In the genomic region with DNA sequence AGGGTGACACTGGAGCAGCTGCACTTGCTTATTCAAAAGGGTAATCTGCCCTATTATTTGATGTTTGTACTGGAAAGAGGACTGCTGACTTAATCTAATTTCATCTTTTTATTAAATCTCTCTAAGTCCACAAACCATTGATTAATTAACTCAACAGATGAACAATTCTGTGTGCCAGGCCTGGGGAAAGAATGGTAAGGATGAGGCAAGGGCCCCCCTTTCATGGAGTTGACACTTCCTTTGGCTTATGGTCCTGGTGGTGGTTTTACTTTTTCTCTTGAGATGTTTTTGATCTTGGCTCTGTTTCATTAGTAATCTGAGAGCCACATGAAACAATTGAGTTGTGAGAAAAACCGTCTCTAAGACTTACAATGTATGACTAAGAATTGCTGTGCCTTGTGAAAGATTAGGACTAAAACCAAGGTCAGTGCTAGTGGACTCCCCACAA, we compare ENCODE assay signal across 16 cellular contexts.
A peak's percentile ranks its signal among the peaks of the same experiment; 100 is the strongest.
DNase-seq lines count a peak whose midpoint lies in the region; ATAC-seq, FAIRE-seq and TF ChIP-seq lines count a peak whose summit lies in the region.
"Had no signal": no experiment of that assay in that cellular context is flagged by ENCODE, and none has a peak within 500 bp of the region (broad histone marks: within the 10 kb centered on the region; RNA-seq: fewer than 3 reads in every experiment).

No MANE protein-coding gene starts in this region.

- H3K9ac ChIP-seq in adipocyte (ENCODE audit: low read length), result no peak overlapping the region

- DNase-seq in stimulated activated naive CD8-positive, alpha-beta T cell treated with anti-CD3 and anti-CD28 coated beads, Interleukin-15, Interleukin-2, amounts not matched to agents 100 U/mL and 50 U/mL, for 24 hours, result no peak
- DNase-seq in adipocyte (ENCODE audit: low read depth) (peak; percentile 58), fibroblast of mammary gland (ENCODE audit: low read depth) (peak; percentile 92), cerebellar nuclear complex (lab: John Stamatoyannopoulos, UW) (no peak), urothelium cell line (ENCODE audit: low spot score) (no peak), HAP-1 (ENCODE audit: low spot score in 2 of 2) (no peak)
- DNase-seq: esophagus squamous epithelium; right lobe of liver; SJCRH30; stimulated activated naive CD4-positive, alpha-beta T cell had no signal

- H3K4me1 Mint-ChIP-seq in stimulated activated naive CD8-positive, alpha-beta T cell treated with anti-CD3 and anti-CD28 coated beads, Interleukin-15, Interleukin-2, amounts not matched to agents 100 ng/mL and 50 ng/mL, for 24 hours (ENCODE audit: low read depth), result peaks cover 17% of the 10 kb centered on the region

- H3K36me3 Mint-ChIP-seq in stimulated activated naive CD8-positive, alpha-beta T cell treated with anti-CD3 and anti-CD28 coated beads, Interleukin-15, Interleukin-2, amounts not matched to agents 100 ng/mL and 50 ng/mL, for 24 hours (ENCODE audit: low read depth), result peaks cover 5% of the 10 kb centered on the region

- H3K4me1 ChIP-seq in adipocyte (ENCODE audit: control insufficient read depth, insufficient read depth, low read length) (peaks cover 42% of the 10 kb centered on the region), HAP-1 (no peaks in the 10 kb centered on the region)
- H3K4me1 ChIP-seq: right lobe of liver had no signal

- H3K9me3 ChIP-seq in adipocyte (ENCODE audit: control insufficient read depth, low read length) (no peaks in the 10 kb centered on the region), HAP-1 (no peaks in the 10 kb centered on the region)
- H3K9me3 ChIP-seq: A549, esophagus squamous epithelium, right lobe of liver, SJCRH30 had no signal

- no peaks in the 10 kb centered on the region for H3K36me3 ChIP-seq in adipocyte (ENCODE audit: control insufficient read depth, insufficient read depth, low read length, severe bottlenecking)
- no peaks in the 10 kb centered on the region for H3K36me3 ChIP-seq in HAP-1 (replicated peaks)
- H3K36me3 ChIP-seq: esophagus squamous epithelium, right lobe of liver, SJCRH30 had no signal

- H3K4me3 ChIP-seq in adipocyte (ENCODE audit: low read length) (peak overlapping the region; percentile 5), fibroblast of mammary gland (ENCODE audit: control insufficient read depth, low read depth, low read length) (no peak overlapping the region), HAP-1 (no peak overlapping the region)
- H3K4me3 ChIP-seq: A549, esophagus squamous epithelium, lung, right lobe of liver, SJCRH30 had no signal

- in situ Hi-C loops in HAP-1 (cut with MboI; ENCODE audit: low sequenced_read_pairs), result no loop called here

- H3K4me3 Mint-ChIP-seq in stimulated activated naive CD8-positive, alpha-beta T cell treated with anti-CD3 and anti-CD28 coated beads, Interleukin-15, Interleukin-2, amounts not matched to agents 100 ng/mL and 50 ng/mL, for 24 hours, result no peak overlapping the region

- ATAC-seq in stimulated activated naive CD8-positive, alpha-beta T cell treated with anti-CD3 and anti-CD28 coated beads, Interleukin-15, Interleukin-2, amounts not matched to agents 100 U/mL and 50 U/mL, for 24 hours, result no peak
- no peak for ATAC-seq in HG03521 (IDR thresholded peaks at IDR 0.05; ENCODE audit: unreplicated experiment)
- ATAC-seq: A549, right lobe of liver had no signal

- H3K27me3 ChIP-seq in adipocyte (replicated peaks; ENCODE audit: control insufficient read depth, insufficient read depth, low read length), result no peaks in the 10 kb centered on the region
- no peaks in the 10 kb centered on the region for H3K27me3 ChIP-seq in HAP-1 (ENCODE audit: low read depth)
- H3K27me3 ChIP-seq: esophagus squamous epithelium, right lobe of liver, SJCRH30 had no signal

- no peaks in the 10 kb centered on the region for H3K27me3 Mint-ChIP-seq in stimulated activated naive CD8-positive, alpha-beta T cell treated with anti-CD3 and anti-CD28 coated beads, Interleukin-15, Interleukin-2, amounts not matched to agents 100 ng/mL and 50 ng/mL, for 24 hours

- H3K27ac Mint-ChIP-seq in stimulated activated naive CD8-positive, alpha-beta T cell treated with anti-CD3 and anti-CD28 coated beads, Interleukin-15, Interleukin-2, amounts not matched to agents 100 ng/mL and 50 ng/mL, for 24 hours, result peak overlapping the region; percentile 14

- no peak for TF ChIP-seq CTCF in fibroblast of mammary gland (conservative IDR thresholded peaks at IDR 0.05; ENCODE audit: control insufficient read depth, insufficient read depth, low read depth, low read length)

- FAIRE-seq in urothelium cell line (lab: Jason Lieb, UNC), result no peak
- FAIRE-seq: A549, colon, H1 had no signal

- no peaks in the 10 kb centered on the region for H3K9me3 Mint-ChIP-seq in stimulated activated naive CD8-positive, alpha-beta T cell treated with anti-CD3 and anti-CD28 coated beads, Interleukin-15, Interleukin-2, amounts not matched to agents 100 ng/mL and 50 ng/mL, for 24 hours

Comparison
In these comparisons a context has a peak if more than half of its experiments do, and no peak if none do; other contexts are left out.
1. DNase-seq: peak in adipocyte (single experiment) and fibroblast of mammary gland (single experiment); none in stimulated activated naive CD8-positive, alpha-beta T cell treated with anti-CD3 and anti-CD28 coated beads, Interleukin-15, Interleukin-2, amounts not matched to agents 100 U/mL and 50 U/mL, for 24 hours (single experiment), cerebellar nuclear complex (0 of 2), urothelium cell line (single experiment) and HAP-1 (0 of 2).